In the genomic region with DNA sequence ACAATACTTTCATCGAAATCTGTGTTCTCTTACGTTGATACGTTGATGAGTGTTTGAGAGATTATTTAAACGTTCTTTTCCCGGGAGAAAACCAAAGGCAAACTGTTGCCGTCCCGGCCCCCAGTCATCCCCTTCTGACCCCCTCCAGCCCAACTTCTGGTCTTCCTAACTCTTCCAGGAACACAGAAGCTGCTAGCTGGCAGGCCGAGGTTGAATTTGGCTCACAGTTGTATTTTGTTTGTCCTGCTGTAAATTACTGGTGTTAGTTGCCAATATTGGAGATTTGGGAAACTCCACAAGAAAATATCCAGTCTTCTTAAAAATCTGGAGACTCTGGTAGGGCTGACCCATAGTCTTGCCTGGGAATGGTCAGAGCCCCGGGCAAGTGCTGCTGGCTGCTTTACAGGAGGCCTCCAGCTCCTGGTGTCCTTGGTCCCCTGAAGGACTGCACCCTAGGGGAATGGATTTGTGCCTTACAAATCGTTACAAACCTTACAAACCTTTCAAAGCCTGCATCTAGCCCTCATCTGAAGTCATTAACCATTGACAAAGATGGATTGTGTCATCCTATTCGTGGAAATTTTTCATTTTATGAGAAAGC, we compare ENCODE assay signal across 1 cellular context.
TF ChIP-seq lines count a peak whose summit lies in the region.

No MANE protein-coding gene starts in this region.

TF ChIP-seq in H1, 55 proteins besides CTCF, POLR2A, EP300 and RAD21 (continued from another document):
- TF ChIP-seq ATF2 (IDR thresholded peaks at IDR 0.05; ENCODE audit: low read length) = no peak
- no peak for TF ChIP-seq CREB1 (IDR thresholded peaks at IDR 0.05)
- no peak for TF ChIP-seq HDAC2 (IDR thresholded peaks at IDR 0.05; ENCODE audit: borderline replicate concordance in 1 of 2, low read depth in 2 of 2, low read length in 2 of 2)
- TF ChIP-seq SIN3A (conservative IDR thresholded peaks at IDR 0.05 in 1 of 2, IDR thresholded peaks at IDR 0.05 in 1 of 2; ENCODE audit: low read depth in 1 of 2, low read length in 2 of 2) = no peak
- no peak for TF ChIP-seq ATF3 (IDR thresholded peaks at IDR 0.05; ENCODE audit: insufficient read depth, low read depth, low read length)
- no peak for TF ChIP-seq NRF1 (IDR thresholded peaks at IDR 0.05; ENCODE audit: low read depth, low read length)
